In the genomic region with DNA sequence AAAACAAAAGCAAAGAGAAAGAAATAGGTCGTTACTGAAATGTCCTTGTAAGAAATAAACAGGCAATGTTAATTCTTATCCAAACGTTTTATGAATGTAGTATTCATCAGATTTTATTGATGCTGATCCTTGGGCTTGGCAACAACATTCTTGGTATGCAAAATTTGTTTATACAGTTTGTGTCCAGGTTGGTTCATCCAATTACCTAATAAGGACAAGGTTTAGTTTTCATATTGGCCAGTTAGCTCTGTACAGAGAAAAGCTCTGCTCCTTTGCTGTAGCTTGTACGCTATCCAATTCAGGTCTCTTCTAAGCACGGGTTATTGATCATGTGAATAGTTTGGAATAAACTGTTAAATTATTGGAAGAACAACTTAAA, we compare ENCODE assay signal across 14 cellular contexts. TPM values are rescaled to one million over a fixed set of nuclear protein-coding genes. Genes with fewer than 3 reads are reported as not detected.
DNase-seq lines count a peak whose midpoint lies in the region; ATAC-seq and TF ChIP-seq lines count a peak whose summit lies in the region.
"Had no signal": no experiment of that assay in that cellular context is flagged by ENCODE, and none has a peak within 500 bp of the region (broad histone marks: within the 10 kb centered on the region; RNA-seq: fewer than 3 reads in every experiment).

No MANE protein-coding gene starts in this region.

- BruUV-seq in mammary epithelial cell (replicated peaks; lab: Mats Ljungman, UMichigan) = no TSS peak

- H3K4me1 Mint-ChIP-seq in nephron = peaks cover 33% of the 10 kb centered on the region
- H3K4me1 Mint-ChIP-seq in activated T-helper 1 cell treated with anti-CD3 and anti-CD28 coated beads, Interleukin-12 subunit alpha, Interleukin-12 subunit beta, Interleukin-2, Interleukin-4 antibody, amounts not matched to agents 30 ng/mL and 10 ng/mL and 1 ng/mL, durations not matched to agents 14 hours and 24 hours and 36 hours (ENCODE audit: low read depth) = peaks cover 19% of the 10 kb centered on the region

- no peaks in the 10 kb centered on the region for H3K79me2 ChIP-seq in mammary epithelial cell (ENCODE audit: insufficient read depth, low read length)

- no peak overlapping the region for H2AFZ ChIP-seq in mammary epithelial cell (ENCODE audit: low read depth, low read length)
- H2AFZ ChIP-seq: GM23248 had no signal

- no peak overlapping the region for H3K4me3 Mint-ChIP-seq in nephron
- no peak overlapping the region for H3K4me3 Mint-ChIP-seq in activated T-helper 1 cell treated with anti-CD3 and anti-CD28 coated beads, Interleukin-12 subunit alpha, Interleukin-12 subunit beta, Interleukin-2, Interleukin-4 antibody, amounts not matched to agents 30 ng/mL and 10 ng/mL and 1 ng/mL, durations not matched to agents 14 hours and 24 hours and 36 hours

- TF ChIP-seq POLR2A in breast epithelium (IDR thresholded peaks at IDR 0.05) = no peak
- no peak for TF ChIP-seq POLR2A in body of pancreas (IDR thresholded peaks at IDR 0.05)
- no peak for TF ChIP-seq POLR2A in heart left ventricle (IDR thresholded peaks at IDR 0.05)

- dilution Hi-C loops in mammary epithelial cell (cut with HindIII; ENCODE audit: low sequenced_read_pairs) = no loop called here

- peak overlapping the region; percentile 34 to 71 for H3K27ac ChIP-seq in breast epithelium
- no peak overlapping the region for H3K27ac ChIP-seq in mammary epithelial cell (ENCODE audit: insufficient read depth, low read depth, low read length)
- peak overlapping the region; percentile 33 to 82 (median 76) for H3K27ac ChIP-seq in body of pancreas
- H3K27ac ChIP-seq in heart left ventricle = no peak overlapping the region
- H3K27ac ChIP-seq: GM23248 had no signal

- no peak overlapping the region for H3K4me2 ChIP-seq in mammary epithelial cell (ENCODE audit: insufficient read depth, low read depth, low read length)

- H3K27me3 ChIP-seq in breast epithelium (no peaks in the 10 kb centered on the region), mammary epithelial cell (ENCODE audit: insufficient read depth, low read length) (no peaks in the 10 kb centered on the region), body of pancreas (no peaks in the 10 kb centered on the region), heart left ventricle (no peaks in the 10 kb centered on the region)

- H4K20me1 ChIP-seq in mammary epithelial cell (ENCODE audit: insufficient read depth, low read length) = no peaks in the 10 kb centered on the region

- TF ChIP-seq CTCF in breast epithelium (IDR thresholded peaks at IDR 0.05) (no peak), mammary epithelial cell (conservative IDR thresholded peaks at IDR 0.05 in 1 of 2, IDR thresholded peaks at IDR 0.05 in 1 of 2; ENCODE audit: extremely low read depth in 1 of 2, insufficient read depth in 1 of 2, low read depth in 1 of 2, low read length in 2 of 2) (no peak), body of pancreas (IDR thresholded peaks at IDR 0.05) (no peak), nephron (IDR thresholded peaks at IDR 0.05; ENCODE audit: unreplicated experiment in 3 of 3) (no peak), heart left ventricle (IDR thresholded peaks at IDR 0.05) (no peak)

- peak overlapping the region in 2 of 3 experiments; percentile 9 to 30 for H3K27ac Mint-ChIP-seq in nephron
- H3K27ac Mint-ChIP-seq in activated T-helper 1 cell treated with anti-CD3 and anti-CD28 coated beads, Interleukin-12 subunit alpha, Interleukin-12 subunit beta, Interleukin-2, Interleukin-4 antibody, amounts not matched to agents 30 ng/mL and 10 ng/mL and 1 ng/mL, durations not matched to agents 14 hours and 24 hours and 36 hours = no peak overlapping the region

- 80% methylated on average over 4 of the region's 4 CpGs for WGBS in mammary epithelial cell (ENCODE audit: low coverage, missing lambda C conversion rate)
- WGBS in body of pancreas, 2 donors = 38 to 45% methylated on average over 4 of the region's 4 CpGs
- WGBS in heart left ventricle, 4 donors = 76 to 81% (median 77%) methylated on average over 4 of the region's 4 CpGs

- DNase-seq in breast epithelium (ENCODE audit: low spot score in 2 of 2) = no peak
- no peak for DNase-seq in mammary epithelial cell
- DNase-seq in body of pancreas = no peak
- no peak for DNase-seq in activated T-helper 1 cell treated with anti-CD3 and anti-CD28 coated beads, Interleukin-12 subunit alpha, Interleukin-12 subunit beta, Interleukin-2, Interleukin-4 antibody, amounts not matched to agents 30 ng/mL and 10 ng/mL and 1 ng/mL, durations not matched to agents 14 hours and 24 hours and 36 hours (ENCODE audit: low spot score)
- no peak for DNase-seq in germinal center (ENCODE audit: low spot score)
- DNase-seq in heart left ventricle = no peak
- no peak for DNase-seq in nucleus accumbens (lab: John Stamatoyannopoulos, UW)
- DNase-seq: DMS79 treated with DMSO at 0.1 percent for 48 hours, GM23248, NCI-H1092, NCI-H2107, SHP77 treated with DMSO at 0.1 percent for 48 hours had no signal

- no peaks in the 10 kb centered on the region for H3K36me3 ChIP-seq in breast epithelium
- no peaks in the 10 kb centered on the region for H3K36me3 ChIP-seq in mammary epithelial cell (ENCODE audit: insufficient read depth, low read length)
- H3K36me3 ChIP-seq in body of pancreas (replicated peaks in 1 of 2; ENCODE audit: insufficient read depth in 1 of 2, low read depth in 2 of 2) = no peaks in the 10 kb centered on the region
- H3K36me3 ChIP-seq in heart left ventricle = no peaks in the 10 kb centered on the region

- H3K4me3 ChIP-seq in breast epithelium (no peak overlapping the region), mammary epithelial cell (replicated peaks in 1 of 3; ENCODE audit: insufficient read depth in 1 of 3, low read depth in 2 of 3, low read length in 3 of 3) (no peak overlapping the region), body of pancreas (no peak overlapping the region), heart left ventricle (no peak overlapping the region)
- H3K4me3 ChIP-seq: GM23248, K562 had no signal

- H3K9me3 ChIP-seq in breast epithelium = no peaks in the 10 kb centered on the region
- H3K9me3 ChIP-seq in mammary epithelial cell (replicated peaks; ENCODE audit: insufficient read depth, low read length) = no peaks in the 10 kb centered on the region
- no peaks in the 10 kb centered on the region for H3K9me3 ChIP-seq in body of pancreas
- no peaks in the 10 kb centered on the region for H3K9me3 ChIP-seq in heart left ventricle

- intact Hi-C loops in breast epithelium (cut with DNase I; ENCODE audit: low total_unique reads) (no loop called here), mammary epithelial cell (cut with micrococcal nuclease) (no loop called here), body of pancreas (cut with DNase I) (no loop called here), heart left ventricle (cut with DNase I) (no loop called here)
- intact Hi-C loops in activated T-helper 1 cell treated with anti-CD3 and anti-CD28 coated beads, Interleukin-12 subunit alpha, Interleukin-12 subunit beta, Interleukin-2, Interleukin-4 antibody, amounts not matched to agents 30 ng/mL and 10 ng/mL and 1 ng/mL, durations not matched to agents 14 hours and 24 hours and 36 hours (cut with micrococcal nuclease) = no loop called here

- no peak overlapping the region for H3K9ac ChIP-seq in mammary epithelial cell (ENCODE audit: insufficient read depth, low read length)
- H3K9ac ChIP-seq: GM23248 had no signal

- no peaks in the 10 kb centered on the region for H3K27me3 Mint-ChIP-seq in nephron (ENCODE audit: low read depth)
- H3K27me3 Mint-ChIP-seq in activated T-helper 1 cell treated with anti-CD3 and anti-CD28 coated beads, Interleukin-12 subunit alpha, Interleukin-12 subunit beta, Interleukin-2, Interleukin-4 antibody, amounts not matched to agents 30 ng/mL and 10 ng/mL and 1 ng/mL, durations not matched to agents 14 hours and 24 hours and 36 hours (ENCODE audit: insufficient read depth) = peaks cover 4% of the 10 kb centered on the region

- ATAC-seq in body of pancreas (no peak), heart left ventricle (no peak)
- ATAC-seq: K562 had no signal

- H3K4me1 ChIP-seq in breast epithelium = no peaks in the 10 kb centered on the region
- H3K4me1 ChIP-seq in mammary epithelial cell (ENCODE audit: insufficient read depth, low read length) = peaks cover 6% of the 10 kb centered on the region
- H3K4me1 ChIP-seq in body of pancreas = peaks cover 40% of the 10 kb centered on the region
- peaks cover 0 to 21% (median 0%) of the 10 kb centered on the region in 12 donors for H3K4me1 ChIP-seq in heart left ventricle

- no peaks in the 10 kb centered on the region for H3K9me3 Mint-ChIP-seq in nephron
- H3K9me3 Mint-ChIP-seq in activated T-helper 1 cell treated with anti-CD3 and anti-CD28 coated beads, Interleukin-12 subunit alpha, Interleukin-12 subunit beta, Interleukin-2, Interleukin-4 antibody, amounts not matched to agents 30 ng/mL and 10 ng/mL and 1 ng/mL, durations not matched to agents 14 hours and 24 hours and 36 hours = no peaks in the 10 kb centered on the region

- CTCF ChIA-PET in mammary epithelial cell (lab: Charles Lee; ENCODE audit: low non-redundant PET) = no interaction called here

- in situ Hi-C loops in mammary epithelial cell (cut with MboI; ENCODE audit: low sequenced_read_pairs in 2 of 2) = no loop called here

- no peaks in the 10 kb centered on the region for H3K36me3 Mint-ChIP-seq in nephron (ENCODE audit: low read depth)
- no peaks in the 10 kb centered on the region for H3K36me3 Mint-ChIP-seq in activated T-helper 1 cell treated with anti-CD3 and anti-CD28 coated beads, Interleukin-12 subunit alpha, Interleukin-12 subunit beta, Interleukin-2, Interleukin-4 antibody, amounts not matched to agents 30 ng/mL and 10 ng/mL and 1 ng/mL, durations not matched to agents 14 hours and 24 hours and 36 hours (ENCODE audit: low read depth)

RNA-seq across cellular contexts. Expression of gene CCNG2, which starts 14.4 kb away (rescaled TPM):
- total RNA-seq in breast epithelium (100 to 1,000 TPM in 2 of 3 donors, 10 to 100 TPM in 1; 74.1 to 111 (median 107) TPM), mammary epithelial cell (10 to 100 TPM; 45.8 to 80.2 TPM), body of pancreas (10 to 100 TPM; 13.5 to 13.7 TPM), heart left ventricle (10 to 100 TPM in 4 of 9 donors, 1 to 10 TPM in 5; 2.4 to 18.7 (median 9.9) TPM)
- polyA plus RNA-seq in mammary epithelial cell (24.2 TPM), heart left ventricle (1 to 10 TPM; 3.3 to 4.5 TPM)
- 53.7 TPM for polyA minus RNA-seq in mammary epithelial cell
- 7.8 and 8.3 TPM in 2 replicates for total RNA-seq in activated T-helper 1 cell treated with anti-CD3 and anti-CD28 coated beads, Interleukin-12 subunit alpha, Interleukin-12 subunit beta, Interleukin-2, Interleukin-4 antibody, amounts not matched to agents 30 ng/mL and 10 ng/mL and 1 ng/mL, durations not matched to agents 14 hours and 24 hours and 36 hours

Comparison
In these comparisons a context has a peak if more than half of its experiments do, and no peak if none do; other contexts are left out.
1. H3K27ac ChIP-seq: peak in breast epithelium (2 of 2) and body of pancreas (4 of 4); none in mammary epithelial cell (single experiment) and heart left ventricle (0 of 12).